Comparison of ENCODE assay signal across 1 cellular context in genomic region chr12:46433829-46434228, GRCh38.
TF ChIP-seq lines count a peak whose summit lies in the region.

No MANE protein-coding gene starts in this region.

TF ChIP-seq in IMR-90, 13 proteins besides CTCF, POLR2A, EP300 and RAD21:
- TF ChIP-seq BHLHE40 (IDR thresholded peaks at IDR 0.05; ENCODE audit: low read depth, low read length): no peak
- no peak for TF ChIP-seq CEBPB (IDR thresholded peaks at IDR 0.05; ENCODE audit: low read depth, low read length)
